10 cellular contexts compared by ENCODE assay signal in the genomic region with DNA sequence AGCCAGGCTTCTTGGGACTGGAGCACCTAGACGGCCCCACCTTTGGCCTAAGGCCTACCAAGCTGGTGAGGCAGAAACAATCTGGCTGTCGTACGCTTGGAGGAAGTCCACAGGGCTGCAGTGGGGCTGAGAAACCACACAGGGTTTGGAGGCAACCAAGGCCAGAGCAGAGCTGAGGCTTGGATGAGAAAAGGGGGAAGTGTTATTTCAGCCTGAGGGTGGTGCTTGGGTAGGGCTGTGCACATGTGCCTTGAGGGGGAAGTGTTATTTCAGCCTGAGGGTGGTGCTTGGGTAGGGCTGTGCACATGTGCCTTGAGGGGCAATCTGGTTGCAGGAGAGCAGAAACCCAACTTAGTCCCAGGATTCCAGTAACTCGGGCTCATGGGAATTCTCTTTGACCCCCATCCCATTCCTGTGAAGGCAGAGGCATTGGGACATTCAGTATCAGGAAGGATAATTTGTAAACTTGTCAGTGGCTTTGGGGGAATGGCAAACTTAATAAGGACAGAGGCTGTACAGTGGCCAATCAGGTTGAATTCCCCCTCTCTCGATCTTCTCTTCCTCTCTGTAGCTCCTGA. TPM values are rescaled to one million over a fixed set of nuclear protein-coding genes. Genes with fewer than 3 reads are reported as not detected.
A peak's percentile ranks its signal among the peaks of the same experiment; 100 is the strongest.
DNase-seq lines count a peak whose midpoint lies in the region; ATAC-seq and TF ChIP-seq lines count a peak whose summit lies in the region.
"Had no signal": no experiment of that assay in that cellular context is flagged by ENCODE, and none has a peak within 500 bp of the region (broad histone marks: within the 10 kb centered on the region; RNA-seq: fewer than 3 reads in every experiment).

No MANE protein-coding gene starts in this region.

- H3K27me3 Mint-ChIP-seq in CD4-positive, CD25-positive, alpha-beta regulatory T cell, result peaks cover 21% of the 10 kb centered on the region
- H3K27me3 Mint-ChIP-seq in progenitor cell of endocrine pancreas, result peaks cover 59% of the 10 kb centered on the region

- peak; percentile 88 for TF ChIP-seq POLR2A in Raji (IDR thresholded peaks at IDR 0.05; ENCODE audit: insufficient read depth, low read depth, low read length)

- no peak overlapping the region for H3K27ac ChIP-seq in CD4-positive, CD25-positive, alpha-beta regulatory T cell (ENCODE audit: insufficient read depth, low read length, poor library complexity, severe bottlenecking)

- peaks cover 11% of the 10 kb centered on the region for H3K27me3 ChIP-seq in CD4-positive, CD25-positive, alpha-beta regulatory T cell (ENCODE audit: control insufficient read depth, insufficient read depth, low read length)

- peak overlapping the region; percentile 48 to 84 (median 77) for H3K4me3 Mint-ChIP-seq in CD4-positive, CD25-positive, alpha-beta regulatory T cell
- H3K4me3 Mint-ChIP-seq in progenitor cell of endocrine pancreas (ENCODE audit: low read depth), result peak overlapping the region; percentile 75

- ATAC-seq in CD4-positive, CD25-positive, alpha-beta regulatory T cell (ENCODE audit: low read depth in 2 of 2), result peak; percentile 27 to 39
- ATAC-seq in GM19035 (IDR thresholded peaks at IDR 0.05; ENCODE audit: unreplicated experiment), result peak; percentile 47
- ATAC-seq in HG03097 (IDR thresholded peaks at IDR 0.05; ENCODE audit: low FRiP score, unreplicated experiment), result peak; percentile 52
- ATAC-seq in esophagus mucosa, result peak; percentile 53
- ATAC-seq in HG02571 (IDR thresholded peaks at IDR 0.05; ENCODE audit: unreplicated experiment), result no peak

- H3K4me1 ChIP-seq in CD4-positive, CD25-positive, alpha-beta regulatory T cell (ENCODE audit: control insufficient read depth, insufficient read depth, low read length, poor library complexity, severe bottlenecking), result peaks cover 18% of the 10 kb centered on the region

- TF ChIP-seq CTCF in progenitor cell of endocrine pancreas (IDR thresholded peaks at IDR 0.05; ENCODE audit: unreplicated experiment), result no peak

- H3K4me1 Mint-ChIP-seq in CD4-positive, CD25-positive, alpha-beta regulatory T cell, result peaks cover 0 to 28% (median 11%) of the 10 kb centered on the region in 4 donors
- no peaks in the 10 kb centered on the region for H3K4me1 Mint-ChIP-seq in progenitor cell of endocrine pancreas (ENCODE audit: low read depth)

- peak overlapping the region; percentile 41 for H3K4me3 ChIP-seq in CD4-positive, CD25-positive, alpha-beta regulatory T cell (ENCODE audit: low read depth, low read length)

- H3K9me3 ChIP-seq in CD4-positive, CD25-positive, alpha-beta regulatory T cell (ENCODE audit: control insufficient read depth in 2 of 2, low read length in 2 of 2), result no peaks in the 10 kb centered on the region

- H3K36me3 Mint-ChIP-seq in CD4-positive, CD25-positive, alpha-beta regulatory T cell, result peaks cover 4% of the 10 kb centered on the region
- H3K36me3 Mint-ChIP-seq in progenitor cell of endocrine pancreas (ENCODE audit: insufficient read depth), result no peaks in the 10 kb centered on the region

- H3K36me3 ChIP-seq in CD4-positive, CD25-positive, alpha-beta regulatory T cell (ENCODE audit: control insufficient read depth, insufficient read depth, low read length), result no peaks in the 10 kb centered on the region

- H3K9me3 Mint-ChIP-seq in CD4-positive, CD25-positive, alpha-beta regulatory T cell, result no peaks in the 10 kb centered on the region
- no peaks in the 10 kb centered on the region for H3K9me3 Mint-ChIP-seq in progenitor cell of endocrine pancreas (ENCODE audit: low read depth)

- peak in 1 of 3 donors; percentile 32 for DNase-seq in CD4-positive, CD25-positive, alpha-beta regulatory T cell
- no peak for DNase-seq in progenitor cell of endocrine pancreas (ENCODE audit: low spot score, unreplicated experiment)
- DNase-seq in DMS53 (lab: John Stamatoyannopoulos, UW), result no peak
- DNase-seq: IMR-90 had no signal

- H3K27ac Mint-ChIP-seq in CD4-positive, CD25-positive, alpha-beta regulatory T cell, result no peak overlapping the region
- no peak overlapping the region for H3K27ac Mint-ChIP-seq in progenitor cell of endocrine pancreas

RNA-seq across cellular contexts. Expression of gene FBXO41, which starts 1.0 kb away (rescaled TPM):
- total RNA-seq in CD4-positive, CD25-positive, alpha-beta regulatory T cell, result 17.4 TPM
- polyA plus RNA-seq in CD4-positive, CD25-positive, alpha-beta regulatory T cell, result 1 to 10 TPM in 2 of 4 donors, under 1 TPM in 2; 0.51 to 1.1 (median 0.95) TPM
- total RNA-seq in esophagus mucosa (0.92 TPM), progenitor cell of endocrine pancreas (7.1 and 7.4 TPM in 2 replicates)

RNA-seq across cellular contexts. Expression of gene EGR4, which starts 8.1 kb away (rescaled TPM):
- 0.69 TPM for total RNA-seq in CD4-positive, CD25-positive, alpha-beta regulatory T cell
- not detected for polyA plus RNA-seq in CD4-positive, CD25-positive, alpha-beta regulatory T cell
- not detected for total RNA-seq in esophagus mucosa
- total RNA-seq in progenitor cell of endocrine pancreas, result 0.12 TPM in 1 of 2 replicates, not detected in the other
- total RNA-seq: fibroblast of villous mesenchyme, IMR-90 had no signal
- polyA plus RNA-seq: IMR-90 had no signal

RNA-seq across cellular contexts. Expression of gene CCT7, which starts 51.1 kb away (rescaled TPM):
- 114 TPM for total RNA-seq in CD4-positive, CD25-positive, alpha-beta regulatory T cell
- polyA plus RNA-seq in CD4-positive, CD25-positive, alpha-beta regulatory T cell, result 100 to 1,000 TPM; 239 to 287 (median 275) TPM
- 253 TPM for total RNA-seq in esophagus mucosa
- 249 and 256 TPM in 2 replicates for total RNA-seq in progenitor cell of endocrine pancreas

RNA-seq across cellular contexts. Expression of gene PRADC1, which starts 52.2 kb away (rescaled TPM):
- 7.0 TPM for total RNA-seq in CD4-positive, CD25-positive, alpha-beta regulatory T cell
- 10 to 100 TPM; 29.0 to 35.3 (median 32.7) TPM for polyA plus RNA-seq in CD4-positive, CD25-positive, alpha-beta regulatory T cell
- total RNA-seq in esophagus mucosa, result 19.0 TPM
- total RNA-seq in progenitor cell of endocrine pancreas, result 9.8 and 10.2 TPM in 2 replicates
